Comparison of ENCODE assay signal across 2 cellular contexts in the genomic region with DNA sequence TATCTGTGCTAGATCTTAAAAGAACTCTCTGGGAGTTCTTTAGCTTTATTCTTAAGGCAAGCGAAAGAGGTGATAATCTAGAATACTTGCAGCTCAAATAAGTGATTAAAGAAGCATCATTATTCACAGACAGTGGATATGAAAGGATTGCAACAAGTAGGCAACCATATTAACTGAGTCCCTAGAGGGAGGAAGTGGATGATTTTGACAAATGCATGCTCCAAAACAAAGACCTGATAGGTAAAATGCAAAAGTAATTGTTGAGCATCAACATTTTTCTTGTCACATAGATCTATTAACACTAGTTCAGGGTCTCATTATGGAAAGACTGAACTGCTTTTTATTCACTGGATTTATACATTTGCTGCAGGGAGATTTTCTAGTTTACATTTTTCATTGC.
TF ChIP-seq lines count a peak whose summit lies in the region.

No MANE protein-coding gene starts in this region.

TF ChIP-seq in GM23338, 12 proteins besides CTCF, POLR2A, EP300 and RAD21:
- TF ChIP-seq, protein P1, sequence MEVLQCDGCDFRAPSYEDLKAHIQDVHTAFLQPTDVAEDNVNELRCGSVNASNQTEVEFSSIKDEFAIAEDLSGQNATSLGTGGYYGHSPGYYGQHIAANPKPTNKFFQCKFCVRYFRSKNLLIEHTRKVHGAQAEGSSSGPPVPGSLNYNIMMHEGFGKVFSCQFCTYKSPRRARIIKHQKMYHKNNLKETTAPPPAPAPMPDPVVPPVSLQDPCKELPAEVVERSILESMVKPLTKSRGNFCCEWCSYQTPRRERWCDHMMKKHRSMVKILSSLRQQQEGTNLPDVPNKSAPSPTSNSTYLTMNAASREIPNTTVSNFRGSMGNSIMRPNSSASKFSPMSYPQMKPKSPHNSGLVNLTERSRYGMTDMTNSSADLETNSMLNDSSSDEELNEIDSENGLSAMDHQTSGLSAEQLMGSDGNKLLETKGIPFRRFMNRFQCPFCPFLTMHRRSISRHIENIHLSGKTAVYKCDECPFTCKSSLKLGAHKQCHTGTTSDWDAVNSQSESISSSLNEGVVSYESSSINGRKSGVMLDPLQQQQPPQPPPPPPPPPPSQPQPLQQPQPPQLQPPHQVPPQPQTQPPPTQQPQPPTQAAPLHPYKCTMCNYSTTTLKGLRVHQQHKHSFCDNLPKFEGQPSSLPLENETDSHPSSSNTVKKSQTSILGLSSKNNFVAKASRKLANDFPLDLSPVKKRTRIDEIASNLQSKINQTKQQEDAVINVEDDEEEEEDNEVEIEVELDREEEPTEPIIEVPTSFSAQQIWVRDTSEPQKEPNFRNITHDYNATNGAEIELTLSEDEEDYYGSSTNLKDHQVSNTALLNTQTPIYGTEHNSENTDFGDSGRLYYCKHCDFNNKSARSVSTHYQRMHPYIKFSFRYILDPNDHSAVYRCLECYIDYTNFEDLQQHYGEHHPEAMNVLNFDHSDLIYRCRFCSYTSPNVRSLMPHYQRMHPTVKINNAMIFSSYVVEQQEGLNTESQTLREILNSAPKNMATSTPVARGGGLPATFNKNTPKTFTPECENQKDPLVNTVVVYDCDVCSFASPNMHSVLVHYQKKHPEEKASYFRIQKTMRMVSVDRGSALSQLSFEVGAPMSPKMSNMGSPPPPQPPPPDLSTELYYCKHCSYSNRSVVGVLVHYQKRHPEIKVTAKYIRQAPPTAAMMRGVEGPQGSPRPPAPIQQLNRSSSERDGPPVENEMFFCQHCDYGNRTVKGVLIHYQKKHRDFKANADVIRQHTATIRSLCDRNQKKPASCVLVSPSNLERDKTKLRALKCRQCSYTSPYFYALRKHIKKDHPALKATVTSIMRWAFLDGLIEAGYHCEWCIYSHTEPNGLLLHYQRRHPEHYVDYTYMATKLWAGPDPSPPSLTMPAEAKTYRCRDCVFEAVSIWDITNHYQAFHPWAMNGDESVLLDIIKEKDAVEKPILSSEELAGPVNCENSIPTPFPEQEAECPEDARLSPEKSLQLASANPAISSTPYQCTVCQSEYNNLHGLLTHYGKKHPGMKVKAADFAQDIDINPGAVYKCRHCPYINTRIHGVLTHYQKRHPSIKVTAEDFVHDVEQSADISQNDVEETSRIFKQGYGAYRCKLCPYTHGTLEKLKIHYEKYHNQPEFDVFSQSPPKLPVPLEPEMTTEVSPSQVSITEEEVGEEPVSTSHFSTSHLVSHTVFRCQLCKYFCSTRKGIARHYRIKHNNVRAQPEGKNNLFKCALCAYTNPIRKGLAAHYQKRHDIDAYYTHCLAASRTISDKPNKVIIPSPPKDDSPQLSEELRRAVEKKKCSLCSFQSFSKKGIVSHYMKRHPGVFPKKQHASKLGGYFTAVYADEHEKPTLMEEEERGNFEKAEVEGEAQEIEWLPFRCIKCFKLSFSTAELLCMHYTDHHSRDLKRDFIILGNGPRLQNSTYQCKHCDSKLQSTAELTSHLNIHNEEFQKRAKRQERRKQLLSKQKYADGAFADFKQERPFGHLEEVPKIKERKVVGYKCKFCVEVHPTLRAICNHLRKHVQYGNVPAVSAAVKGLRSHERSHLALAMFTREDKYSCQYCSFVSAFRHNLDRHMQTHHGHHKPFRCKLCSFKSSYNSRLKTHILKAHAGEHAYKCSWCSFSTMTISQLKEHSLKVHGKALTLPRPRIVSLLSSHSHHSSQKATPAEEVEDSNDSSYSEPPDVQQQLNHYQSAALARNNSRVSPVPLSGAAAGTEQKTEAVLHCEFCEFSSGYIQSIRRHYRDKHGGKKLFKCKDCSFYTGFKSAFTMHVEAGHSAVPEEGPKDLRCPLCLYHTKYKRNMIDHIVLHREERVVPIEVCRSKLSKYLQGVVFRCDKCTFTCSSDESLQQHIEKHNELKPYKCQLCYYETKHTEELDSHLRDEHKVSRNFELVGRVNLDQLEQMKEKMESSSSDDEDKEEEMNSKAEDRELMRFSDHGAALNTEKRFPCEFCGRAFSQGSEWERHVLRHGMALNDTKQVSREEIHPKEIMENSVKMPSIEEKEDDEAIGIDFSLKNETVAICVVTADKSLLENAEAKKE (CRISPR knock-in tag; IDR thresholded peaks at IDR 0.05): no peak
- TF ChIP-seq NANOG (IDR thresholded peaks at IDR 0.05; ENCODE audit: borderline replicate concordance) (no peak), ZNF114 (CRISPR knock-in tag; IDR thresholded peaks at IDR 0.05) (no peak), EZH2 (IDR thresholded peaks at IDR 0.05; ENCODE audit: low read depth, unreplicated experiment) (no peak), EZH2phosphoT487 (IDR thresholded peaks at IDR 0.05; ENCODE audit: unreplicated experiment) (no peak), POLR2AphosphoS5 (IDR thresholded peaks at IDR 0.05; ENCODE audit: low read depth) (no peak)

TF ChIP-seq in H1, 55 proteins besides CTCF, POLR2A, EP300 and RAD21:
- TF ChIP-seq KDM4A (IDR thresholded peaks at IDR 0.05; ENCODE audit: low read depth, low read length, severe bottlenecking): no peak
- TF ChIP-seq POLR2AphosphoS5 (IDR thresholded peaks at IDR 0.05; ENCODE audit: low read depth, low read length): no peak
- TF ChIP-seq, protein P2, sequence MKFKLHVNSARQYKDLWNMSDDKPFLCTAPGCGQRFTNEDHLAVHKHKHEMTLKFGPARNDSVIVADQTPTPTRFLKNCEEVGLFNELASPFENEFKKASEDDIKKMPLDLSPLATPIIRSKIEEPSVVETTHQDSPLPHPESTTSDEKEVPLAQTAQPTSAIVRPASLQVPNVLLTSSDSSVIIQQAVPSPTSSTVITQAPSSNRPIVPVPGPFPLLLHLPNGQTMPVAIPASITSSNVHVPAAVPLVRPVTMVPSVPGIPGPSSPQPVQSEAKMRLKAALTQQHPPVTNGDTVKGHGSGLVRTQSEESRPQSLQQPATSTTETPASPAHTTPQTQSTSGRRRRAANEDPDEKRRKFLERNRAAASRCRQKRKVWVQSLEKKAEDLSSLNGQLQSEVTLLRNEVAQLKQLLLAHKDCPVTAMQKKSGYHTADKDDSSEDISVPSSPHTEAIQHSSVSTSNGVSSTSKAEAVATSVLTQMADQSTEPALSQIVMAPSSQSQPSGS (IDR thresholded peaks at IDR 0.05; ENCODE audit: low read length): no peak
- TF ChIP-seq, protein P3, sequence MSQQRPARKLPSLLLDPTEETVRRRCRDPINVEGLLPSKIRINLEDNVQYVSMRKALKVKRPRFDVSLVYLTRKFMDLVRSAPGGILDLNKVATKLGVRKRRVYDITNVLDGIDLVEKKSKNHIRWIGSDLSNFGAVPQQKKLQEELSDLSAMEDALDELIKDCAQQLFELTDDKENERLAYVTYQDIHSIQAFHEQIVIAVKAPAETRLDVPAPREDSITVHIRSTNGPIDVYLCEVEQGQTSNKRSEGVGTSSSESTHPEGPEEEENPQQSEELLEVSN (IDR thresholded peaks at IDR 0.05): no peak
- TF ChIP-seq SRF (IDR thresholded peaks at IDR 0.05; ENCODE audit: low read depth, low read length): no peak
TF ChIP-seq in H1: peak in this region for 0.
